In the genomic region with DNA sequence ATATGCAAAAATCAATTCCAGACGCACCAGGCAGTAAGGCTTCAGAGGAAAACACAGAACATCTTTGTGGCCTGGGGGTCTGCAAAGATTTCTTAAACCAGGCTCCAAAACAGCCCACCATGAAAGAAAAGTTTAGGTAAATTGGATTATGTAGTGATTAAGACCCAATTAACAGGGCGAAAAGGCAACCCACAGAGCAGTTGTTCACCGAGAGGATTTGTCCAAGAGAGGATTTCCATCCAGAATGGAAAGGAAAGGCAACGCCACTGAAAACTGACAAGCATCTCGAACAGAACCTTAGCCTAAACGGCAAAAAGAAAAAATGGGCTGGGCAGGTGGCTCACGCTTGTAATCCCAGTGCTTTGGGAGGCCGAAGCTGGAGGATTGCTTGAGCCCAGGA, we compare ENCODE assay signal across 10 cellular contexts. TPM values are rescaled to one million over a fixed set of nuclear protein-coding genes. Genes with fewer than 3 reads are reported as not detected.
"Had no signal": no experiment of that assay in that cellular context is flagged by ENCODE, and none has a peak within 500 bp of the region (broad histone marks: within the 10 kb centered on the region; RNA-seq: fewer than 3 reads in every experiment).

No MANE protein-coding gene starts in this region.

- H2AFZ ChIP-seq: GM23248 had no signal

- H3K27ac Mint-ChIP-seq: HFFc6, IgD-negative memory B cell had no signal

- H3K27ac ChIP-seq: GM23248, HL-60 had no signal

- H3K9me3 ChIP-seq: HAP-1 had no signal

- H3K36me3 Mint-ChIP-seq: IgD-negative memory B cell had no signal

- H3K4me3 Mint-ChIP-seq: HFFc6, IgD-negative memory B cell had no signal

- H3K4me1 ChIP-seq: HAP-1 had no signal

- H3K9me3 Mint-ChIP-seq: HFFc6, IgD-negative memory B cell had no signal

- DNase-seq: GOT3 had no signal

- H3K4me3 ChIP-seq: GM23248, HAP-1 had no signal

- H3K9ac ChIP-seq: GM23248 had no signal

- H3K4me1 Mint-ChIP-seq: IgD-negative memory B cell had no signal

- H3K36me3 ChIP-seq: HAP-1 had no signal

RNA-seq across cellular contexts. Expression of gene GLT6D1, which starts 37.4 kb away (rescaled TPM):
- total RNA-seq: GM23248, H4, H7, HepG2, HFFc6, HT1080 had no signal

RNA-seq across cellular contexts. Expression of gene PAEP, which starts 40.4 kb away (rescaled TPM):
- total RNA-seq: GM23248, H7, HFFc6 had no signal

RNA-seq across cellular contexts. Expression of gene OBP2A, which starts 56.1 kb away (rescaled TPM):
- total RNA-seq: GM23248, H4, H7, HepG2, HFFc6 had no signal
